27 cellular contexts compared by ENCODE assay signal in genomic region chr3:172630316-172630715, GRCh38.
DNase-seq lines count a peak whose midpoint lies in the region; ATAC-seq and TF ChIP-seq lines count a peak whose summit lies in the region.
"Had no signal": no experiment of that assay in that cellular context is flagged by ENCODE, and none has a peak within 500 bp of the region (broad histone marks: within the 10 kb centered on the region; RNA-seq: fewer than 3 reads in every experiment).

No MANE protein-coding gene starts in this region.

- no peak overlapping the region for H4K91ac ChIP-seq in mesenchymal stem cell (ENCODE audit: low read length)

- DNase-seq in Right ventricle myocardium inferior (ENCODE audit: missing footprints) (no peak), left cardiac atrium (no peak), esophagus squamous epithelium (lab: John Stamatoyannopoulos, UW) (no peak), mesenchymal stem cell (no peak), DMS53 (lab: John Stamatoyannopoulos, UW) (no peak), RPMI8226 (no peak), NCI-H2196 (lab: John Stamatoyannopoulos, UW; ENCODE audit: unreplicated experiment) (no peak)
- DNase-seq: activated CD4-positive, alpha-beta memory T cell treated with anti-CD3 and anti-CD28 coated beads, Interleukin-2, amount 10 ng/mL, durations not matched to agents 7 days and 5 days; activated CD4-positive, alpha-beta T cell treated with anti-CD3 and anti-CD28 coated beads for 1 hour; activated CD8-positive, alpha-beta memory T cell treated with anti-CD3 and anti-CD28 coated beads, Interleukin-2, amount 50 U/mL, for 4 hours; activated naive CD4-positive, alpha-beta T cell treated with anti-CD3 and anti-CD28 coated beads for 36 hours; amniotic stem cell; CD4-positive, alpha-beta T cell; cerebellar nuclear complex; dermis blood vessel endothelial cell; EL; endodermal cell; H9; left lung; NCI-H1092 treated with DMSO at 0.1 percent for 48 hours; NCI-H187 treated with DMSO at 0.1 percent for 48 hours; SJCRH30; stimulated activated CD4-positive, alpha-beta T cell treated with anti-CD3 and anti-CD28 coated beads, Interleukin-15, amount 100 ng/mL, for 24 hours; stimulated activated CD4-positive, alpha-beta T cell treated with anti-CD3 and anti-CD28 coated beads, Interleukin-4, amount 100 ng/mL, for 4 hours; SW 1271 had no signal

- no peak overlapping the region for H2BK120ac ChIP-seq in mesenchymal stem cell (ENCODE audit: low read depth, low read length)

- H3K4me3 ChIP-seq in esophagus squamous epithelium (no peak overlapping the region), mesenchymal stem cell (ENCODE audit: insufficient read depth in 1 of 2, low read depth in 1 of 2, low read length in 2 of 2) (no peak overlapping the region)
- H3K4me3 ChIP-seq: K562, left lung, SJCRH30 had no signal

- TF ChIP-seq POLR2A in esophagus squamous epithelium (IDR thresholded peaks at IDR 0.05): no peak

- H3K27ac ChIP-seq in esophagus squamous epithelium (peak overlapping the region in 3 of 4 donors; percentile 4 to 71 (median 49)), mesenchymal stem cell (ENCODE audit: low read length, poor library complexity, severe bottlenecking) (no peak overlapping the region)
- H3K27ac ChIP-seq: left lung, SJCRH30 had no signal

- intact Hi-C loops in Right ventricle myocardium inferior (cut with DNase I): no loop called here
- intact Hi-C loops in left cardiac atrium (cut with DNase I): no loop called here
- intact Hi-C loops in esophagus squamous epithelium (cut with DNase I): no loop called here

- no peak overlapping the region for H3K14ac ChIP-seq in mesenchymal stem cell (ENCODE audit: low read length in 2 of 2)

- no peak overlapping the region for H3K4ac ChIP-seq in mesenchymal stem cell (ENCODE audit: low read depth in 1 of 2, low read length in 2 of 2)

- H3K4me1 ChIP-seq in esophagus squamous epithelium (peaks cover 0 to 47% (median 10%) of the 10 kb centered on the region in 3 donors), mesenchymal stem cell (ENCODE audit: control insufficient read depth, insufficient read depth, low read depth, low read length) (no peaks in the 10 kb centered on the region)
- H3K4me1 ChIP-seq: SJCRH30 had no signal

- no peak overlapping the region for H3K23ac ChIP-seq in mesenchymal stem cell (ENCODE audit: low read length in 2 of 2)

- ATAC-seq in Right ventricle myocardium inferior (peak; percentile 56), left cardiac atrium (no peak), GM18520 (IDR thresholded peaks at IDR 0.05; ENCODE audit: unreplicated experiment) (no peak)
- ATAC-seq: K562, left lung had no signal

- H3K79me1 ChIP-seq in mesenchymal stem cell (replicated peaks; ENCODE audit: low read length, poor library complexity, severe bottlenecking): peaks cover 11% of the 10 kb centered on the region

- H2BK15ac ChIP-seq in mesenchymal stem cell (ENCODE audit: low read depth, poor library complexity, severe bottlenecking): no peak overlapping the region

- no peaks in the 10 kb centered on the region for H3K27me3 ChIP-seq in esophagus squamous epithelium
- no peaks in the 10 kb centered on the region for H3K27me3 ChIP-seq in mesenchymal stem cell (ENCODE audit: control insufficient read depth in 1 of 2, insufficient read depth in 1 of 2, low read length in 2 of 2)
- H3K27me3 ChIP-seq: left lung, SJCRH30 had no signal

- H2BK5ac ChIP-seq in mesenchymal stem cell (ENCODE audit: low read depth, low read length, poor library complexity, severe bottlenecking): no peak overlapping the region

- H3K18ac ChIP-seq in mesenchymal stem cell (ENCODE audit: low read depth in 1 of 2, low read length in 2 of 2): no peak overlapping the region

- H2AFZ ChIP-seq in mesenchymal stem cell (ENCODE audit: low read depth, low read length): no peak overlapping the region

- no peak overlapping the region for H2BK12ac ChIP-seq in mesenchymal stem cell (ENCODE audit: low read length in 2 of 2)

- no peak overlapping the region for H3K4me2 ChIP-seq in mesenchymal stem cell (ENCODE audit: low read length, poor library complexity, severe bottlenecking)

- peak overlapping the region; percentile 55 for H2AK5ac ChIP-seq in mesenchymal stem cell (ENCODE audit: low read length, severe bottlenecking)

- peak overlapping the region; percentile 28 for H3K9ac ChIP-seq in mesenchymal stem cell (ENCODE audit: low read length)

- H3K9me3 ChIP-seq in esophagus squamous epithelium (no peaks in the 10 kb centered on the region), mesenchymal stem cell (ENCODE audit: control insufficient read depth, low read length) (no peaks in the 10 kb centered on the region)
- H3K9me3 ChIP-seq: left lung, SJCRH30 had no signal

- no peak for TF ChIP-seq CTCF in esophagus squamous epithelium (IDR thresholded peaks at IDR 0.05)

- H4K8ac ChIP-seq in mesenchymal stem cell (ENCODE audit: low read length): no peak overlapping the region

- 38 to 54% methylated on average over 1 of the region's 1 CpG for WGBS in esophagus squamous epithelium, 2 donors
- WGBS in mesenchymal stem cell: no CpG with 5 or more reads among the region's 1 CpG

- peaks cover 0 to 29% (median 0%) of the 10 kb centered on the region in 3 donors for H3K36me3 ChIP-seq in esophagus squamous epithelium
- H3K36me3 ChIP-seq in mesenchymal stem cell (ENCODE audit: control insufficient read depth in 1 of 2, insufficient read depth in 2 of 2, low read depth in 1 of 2, low read length in 2 of 2): peaks cover 9 to 31% of the 10 kb centered on the region in 2 experiments
- H3K36me3 ChIP-seq: SJCRH30 had no signal
